In genomic region chr2:95686056-95686825, GRCh38 we compare ENCODE assay signal across 8 cellular contexts.
DNase-seq lines count a peak whose midpoint lies in the region; TF ChIP-seq lines count a peak whose summit lies in the region.
"Not testable (repeated sequence)": the region's sequence is repeated elsewhere in the genome, so short reads cannot be mapped to it uniquely, and the experiment has no call there.

No MANE protein-coding gene starts in this region.

- H3K23ac ChIP-seq in mesenchymal stem cell (ENCODE audit: low read length in 2 of 2), result not testable (repeated sequence)

- not testable (repeated sequence) for H4K91ac ChIP-seq in mesenchymal stem cell (ENCODE audit: low read length)

- WGBS in mesenchymal stem cell, result 82% methylated on average over 4 of the region's 5 CpGs
- 21% methylated on average over 5 of the region's 5 CpGs for WGBS in suprapubic skin

- peak overlapping the region in 1 of 2 experiments; percentile 37 for H3K4me3 ChIP-seq in mesenchymal stem cell (ENCODE audit: insufficient read depth in 1 of 2, low read depth in 1 of 2, low read length in 2 of 2)
- not testable (repeated sequence) for H3K4me3 ChIP-seq in suprapubic skin

- TF ChIP-seq POLR2A in suprapubic skin (IDR thresholded peaks at IDR 0.05), result not testable (repeated sequence)

- not testable (repeated sequence) for H3K18ac ChIP-seq in mesenchymal stem cell (ENCODE audit: low read depth in 1 of 2, low read length in 2 of 2)

- H2BK120ac ChIP-seq in mesenchymal stem cell (ENCODE audit: low read depth, low read length), result not testable (repeated sequence)

- not testable (repeated sequence) for H2BK15ac ChIP-seq in mesenchymal stem cell (ENCODE audit: low read depth, poor library complexity, severe bottlenecking)

- H3K9ac ChIP-seq in mesenchymal stem cell (ENCODE audit: low read length), result peak overlapping the region; percentile 76

- not testable (repeated sequence) for H3K14ac ChIP-seq in mesenchymal stem cell (ENCODE audit: low read length in 2 of 2)

- H3K4me1 ChIP-seq in mesenchymal stem cell (ENCODE audit: control insufficient read depth, insufficient read depth, low read depth, low read length) (peaks cover 11% of the 10 kb centered on the region), suprapubic skin (peaks cover 36% of the 10 kb centered on the region)

- not testable (repeated sequence) for H3K27ac ChIP-seq in mesenchymal stem cell (ENCODE audit: low read length, poor library complexity, severe bottlenecking)
- peak overlapping the region; percentile 74 for H3K27ac ChIP-seq in suprapubic skin

- not testable (repeated sequence) for H3K9me3 ChIP-seq in mesenchymal stem cell (ENCODE audit: control insufficient read depth, low read length); suprapubic skin

- not testable (repeated sequence) for H3K79me1 ChIP-seq in mesenchymal stem cell (replicated peaks; ENCODE audit: low read length, poor library complexity, severe bottlenecking)

- not testable (repeated sequence) for H2BK5ac ChIP-seq in mesenchymal stem cell (ENCODE audit: low read depth, low read length, poor library complexity, severe bottlenecking)

- H3K4ac ChIP-seq in mesenchymal stem cell (ENCODE audit: low read depth in 1 of 2, low read length in 2 of 2), result not testable (repeated sequence)

- H2AFZ ChIP-seq in mesenchymal stem cell (ENCODE audit: low read depth, low read length), result not testable (repeated sequence)

- H3K27me3 ChIP-seq in mesenchymal stem cell (ENCODE audit: control insufficient read depth in 1 of 2, insufficient read depth in 1 of 2, low read length in 2 of 2); suprapubic skin: not testable (repeated sequence)

- TF ChIP-seq CTCF in suprapubic skin (IDR thresholded peaks at IDR 0.05), result not testable (repeated sequence)

- DNase-seq in AG08396 (ENCODE audit: low spot score), result peak; percentile 30
- DNase-seq in GM03348 (ENCODE audit: low spot score), result peak; percentile 65
- DNase-seq in NCI-H226, result peak; percentile 76
- peak; percentile 82 for DNase-seq in amniotic epithelial cell (ENCODE audit: low read depth)
- peak; percentile 63 for DNase-seq in dedifferentiated amniotic fluid mesenchymal stem cell (ENCODE audit: extremely low spot score)
- peak; percentile 14 for DNase-seq in glomerular visceral epithelial cell (ENCODE audit: extremely low spot score)
- DNase-seq in mesenchymal stem cell, result not testable (repeated sequence)
- DNase-seq in suprapubic skin (ENCODE audit: low spot score in 2 of 2), result peak in 1 of 2 donors; percentile 78

- H4K8ac ChIP-seq in mesenchymal stem cell (ENCODE audit: low read length), result not testable (repeated sequence)

- H2AK5ac ChIP-seq in mesenchymal stem cell (ENCODE audit: low read length, severe bottlenecking), result not testable (repeated sequence)

- not testable (repeated sequence) for TF ChIP-seq EP300 in suprapubic skin (IDR thresholded peaks at IDR 0.05)

- not testable (repeated sequence) for H3K4me2 ChIP-seq in mesenchymal stem cell (ENCODE audit: low read length, poor library complexity, severe bottlenecking)

- H3K36me3 ChIP-seq in mesenchymal stem cell (ENCODE audit: control insufficient read depth in 1 of 2, insufficient read depth in 2 of 2, low read depth in 1 of 2, low read length in 2 of 2); suprapubic skin: not testable (repeated sequence)

- H2BK12ac ChIP-seq in mesenchymal stem cell (ENCODE audit: low read length in 2 of 2), result not testable (repeated sequence)
